ENCODE assay signal across 8 cellular contexts in genomic region chr2:202376460-202377307, GRCh38. TPM values are rescaled to one million over a fixed set of nuclear protein-coding genes. Genes with fewer than 3 reads are reported as not detected.
DNase-seq lines count a peak whose midpoint lies in the region; ATAC-seq and TF ChIP-seq lines count a peak whose summit lies in the region.

No MANE protein-coding gene starts in this region.

- TF ChIP-seq CTCF in fibroblast of villous mesenchyme (IDR thresholded peaks at IDR 0.05; ENCODE audit: insufficient read depth, low read depth, low read length): no peak
- TF ChIP-seq CTCF in neural progenitor cell (IDR thresholded peaks at IDR 0.05): no peak
- no peak for TF ChIP-seq CTCF in transverse colon (IDR thresholded peaks at IDR 0.05)

- ATAC-seq in HG02970 (IDR thresholded peaks at IDR 0.05; ENCODE audit: low FRiP score, unreplicated experiment): peak; percentile 26

- H3K4me1 Mint-ChIP-seq in neural progenitor cell: peaks cover 29% of the 10 kb centered on the region

- H4K20me1 ChIP-seq in neural progenitor cell (ENCODE audit: low read depth): peaks cover 32% of the 10 kb centered on the region

- H3K79me2 ChIP-seq in neural progenitor cell (ENCODE audit: low read depth): peaks cover 49% of the 10 kb centered on the region

- peaks cover 3% of the 10 kb centered on the region for H3K9me3 Mint-ChIP-seq in neural progenitor cell

- peaks cover 7% of the 10 kb centered on the region for H3K36me3 Mint-ChIP-seq in neural progenitor cell

- H3K27me3 ChIP-seq in neural progenitor cell (peaks cover 9% of the 10 kb centered on the region), transverse colon (no peaks in the 10 kb centered on the region)

- peaks cover 12% of the 10 kb centered on the region for H3K27me3 Mint-ChIP-seq in neural progenitor cell (ENCODE audit: insufficient read depth, low read depth)

- 0% methylated on average over 15 to 73 of the region's 78 CpGs for WGBS in transverse colon (ENCODE audit: low coverage in 1 of 2), 2 donors

- TF ChIP-seq POLR2A in transverse colon (IDR thresholded peaks at IDR 0.05): no peak

- in situ Hi-C loops in transverse colon (cut with MboI; ENCODE audit: low pct_ligation_motif_present in 1 of 4, low pct_unique_long_range_greater_than_20kb in 1 of 4, low sequenced_read_pairs in 3 of 4): no loop called here

- H3K4me2 ChIP-seq in neural progenitor cell: peak overlapping the region; percentile 90

- intact Hi-C loops in transverse colon (cut with DNase I; ENCODE audit: low total_unique reads): loop anchor here (5.0 kb wide), 1 partner anchor 109 kb away; the partner anchor contains the start of gene NOP58

- H3K36me3 ChIP-seq in neural progenitor cell: no peaks in the 10 kb centered on the region
- no peaks in the 10 kb centered on the region for H3K36me3 ChIP-seq in transverse colon

- H2AFZ ChIP-seq in neural progenitor cell (replicated peaks): peak overlapping the region; percentile 96

- H3K4me3 ChIP-seq in fibroblast of villous mesenchyme (ENCODE audit: low read depth, low read length) (peak overlapping the region; percentile 90), neural progenitor cell (peak overlapping the region; percentile 73), transverse colon (peak overlapping the region; percentile 78 to 84 (median 80))

- H3K27ac ChIP-seq in neural progenitor cell (peak overlapping the region; percentile 92), transverse colon (peak overlapping the region; percentile 95 to 99 (median 96))

- H3K9me3 ChIP-seq in neural progenitor cell (ENCODE audit: low read depth) (no peaks in the 10 kb centered on the region), transverse colon (no peaks in the 10 kb centered on the region)

- DNase-seq in NCI-H524 (lab: John Stamatoyannopoulos, UW) (peak; percentile 43 to 58), NCI-H524 treated with DMSO at 0.1 percent for 48 hours (lab: John Stamatoyannopoulos, UW) (no peak), OCI-M1 (lab: John Stamatoyannopoulos, UW) (peak; percentile 81), activated gamma-delta T cell (lab: John Stamatoyannopoulos, UW) (peak; percentile 25), fibroblast of villous mesenchyme (ENCODE audit: low read depth) (peak; percentile 59), neural progenitor cell (ENCODE audit: low spot score) (no peak), transverse colon (peak; percentile 51)

- H3K27ac Mint-ChIP-seq in neural progenitor cell: peak overlapping the region; percentile 97

- no peak for TF ChIP-seq EP300 in transverse colon (IDR thresholded peaks at IDR 0.05; ENCODE audit: low read depth)

- H3K9ac ChIP-seq in neural progenitor cell: peak overlapping the region; percentile 68

- H3K4me3 Mint-ChIP-seq in neural progenitor cell: peak overlapping the region; percentile 100

- H3F3A ChIP-seq in neural progenitor cell (ENCODE audit: low read depth): peaks cover 35% of the 10 kb centered on the region

- H3K4me1 ChIP-seq in neural progenitor cell (peaks cover 19% of the 10 kb centered on the region), transverse colon (peaks cover 3 to 38% (median 19%) of the 10 kb centered on the region in 4 donors)

RNA-seq across cellular contexts. Expression of gene BMPR2, which starts 0.6 kb away (rescaled TPM):
- total RNA-seq in fibroblast of villous mesenchyme (38.7 and 47.9 TPM in 2 replicates), neural progenitor cell (ENCODE audit: low replicate concordance) (9.8 and 11.8 TPM in 2 replicates), transverse colon (10 to 100 TPM; 16.5 to 40.5 (median 26.5) TPM)

Comparison
In these comparisons a context has a peak if more than half of its experiments do, and no peak if none do; other contexts are left out.
1. DNase-seq: peak in NCI-H524 (2 of 2), OCI-M1 (single experiment), activated gamma-delta T cell (single experiment), fibroblast of villous mesenchyme (single experiment) and transverse colon (single experiment); none in NCI-H524 treated with DMSO at 0.1 percent for 48 hours (single experiment) and neural progenitor cell (single experiment).
2. Peak in every context shown above with its lines, with median percentiles within 50 percentile points of each other: H3K4me3 ChIP-seq.